21 cellular contexts compared by ENCODE assay signal in genomic region chr3:183350164-183350563, GRCh38.
DNase-seq lines count a peak whose midpoint lies in the region; ATAC-seq and TF ChIP-seq lines count a peak whose summit lies in the region.
"Had no signal": no experiment of that assay in that cellular context is flagged by ENCODE, and none has a peak within 500 bp of the region (broad histone marks: within the 10 kb centered on the region; RNA-seq: fewer than 3 reads in every experiment).

No MANE protein-coding gene starts in this region.

- H2AFZ ChIP-seq in osteoblast (ENCODE audit: low read length): no peak overlapping the region

- H3K9me3 ChIP-seq in osteoblast (ENCODE audit: low read depth, low read length) (no peaks in the 10 kb centered on the region), vagina (no peaks in the 10 kb centered on the region)
- H3K9me3 ChIP-seq: SJCRH30 had no signal

- H3K79me2 ChIP-seq in osteoblast (ENCODE audit: insufficient read depth, low read length): no peaks in the 10 kb centered on the region

- H3K4me1 ChIP-seq in osteoblast (ENCODE audit: insufficient read depth, low read length): no peaks in the 10 kb centered on the region
- no peaks in the 10 kb centered on the region for H3K4me1 ChIP-seq in vagina
- H3K4me1 ChIP-seq: SJCRH30 had no signal

- H3K36me3 Mint-ChIP-seq in activated CD8-positive, alpha-beta T cell treated with anti-CD3 and anti-CD28 coated beads for 36 hours (ENCODE audit: low read depth): peaks cover 1% of the 10 kb centered on the region
- H3K36me3 Mint-ChIP-seq in immature natural killer cell: peaks cover 0 to 5% (median 0%) of the 10 kb centered on the region in 3 donors

- no peak for TF ChIP-seq CTCF in activated CD8-positive, alpha-beta T cell treated with anti-CD3 and anti-CD28 coated beads for 36 hours (IDR thresholded peaks at IDR 0.05)
- TF ChIP-seq CTCF in osteoblast (IDR thresholded peaks at IDR 0.05; ENCODE audit: extremely low read depth, low read depth, low read length): no peak
- TF ChIP-seq CTCF in vagina (IDR thresholded peaks at IDR 0.05): no peak

- TF ChIP-seq POLR2A in vagina (IDR thresholded peaks at IDR 0.05): no peak

- no peaks in the 10 kb centered on the region for H4K20me1 ChIP-seq in osteoblast (ENCODE audit: insufficient read depth, low read length)

- H3K27me3 ChIP-seq in osteoblast (ENCODE audit: insufficient read depth, low read length) (peaks cover 6% of the 10 kb centered on the region), vagina (no peaks in the 10 kb centered on the region)
- H3K27me3 ChIP-seq: SJCRH30 had no signal

- H3K9me3 Mint-ChIP-seq in activated CD8-positive, alpha-beta T cell treated with anti-CD3 and anti-CD28 coated beads for 36 hours: peaks cover 12% of the 10 kb centered on the region
- H3K9me3 Mint-ChIP-seq in immature natural killer cell: peaks cover 0 to 14% (median 0%) of the 10 kb centered on the region in 6 donors
- H3K9me3 Mint-ChIP-seq in stimulated activated naive CD8-positive, alpha-beta T cell treated with anti-CD3 and anti-CD28 coated beads, Interleukin-15, amount 100 ng/mL, for 72 hours: peaks cover 2 to 25% of the 10 kb centered on the region in 2 donors

- POLR2A ChIA-PET in activated CD8-positive, alpha-beta T cell treated with anti-CD3 and anti-CD28 coated beads for 36 hours (lab: Charles Lee): interaction anchor here (1.0 kb wide), 1 partner anchor 9 kb away, joined by 3 read pairs; no protein-coding TSS in a partner anchor

- peak; percentile 94 for ATAC-seq in activated CD8-positive, alpha-beta T cell treated with anti-CD3 and anti-CD28 coated beads for 36 hours
- ATAC-seq in stimulated activated naive CD8-positive, alpha-beta T cell treated with anti-CD3 and anti-CD28 coated beads, Interleukin-15, amount 100 ng/mL, for 72 hours: peak; percentile 96
- ATAC-seq: HepG2, sciatic nerve had no signal

- H3K4me3 Mint-ChIP-seq in activated CD8-positive, alpha-beta T cell treated with anti-CD3 and anti-CD28 coated beads for 36 hours: peak overlapping the region; percentile 49
- peak overlapping the region in 4 of 5 donors; percentile 47 to 72 (median 48) for H3K4me3 Mint-ChIP-seq in immature natural killer cell
- peak overlapping the region; percentile 4 to 38 for H3K4me3 Mint-ChIP-seq in stimulated activated naive CD8-positive, alpha-beta T cell treated with anti-CD3 and anti-CD28 coated beads, Interleukin-15, amount 100 ng/mL, for 72 hours
- H3K4me3 Mint-ChIP-seq: neural crest cell had no signal

- peaks cover 22% of the 10 kb centered on the region for H3K4me1 Mint-ChIP-seq in activated CD8-positive, alpha-beta T cell treated with anti-CD3 and anti-CD28 coated beads for 36 hours (ENCODE audit: low read depth)
- peaks cover 17 to 18% of the 10 kb centered on the region in 2 donors for H3K4me1 Mint-ChIP-seq in immature natural killer cell
- H3K4me1 Mint-ChIP-seq in stimulated activated naive CD8-positive, alpha-beta T cell treated with anti-CD3 and anti-CD28 coated beads, Interleukin-15, amount 100 ng/mL, for 72 hours: peaks cover 21% of the 10 kb centered on the region
- H3K4me1 Mint-ChIP-seq: neural crest cell had no signal

- H3K27me3 Mint-ChIP-seq in activated CD8-positive, alpha-beta T cell treated with anti-CD3 and anti-CD28 coated beads for 36 hours: peaks cover 1% of the 10 kb centered on the region
- H3K27me3 Mint-ChIP-seq in immature natural killer cell (ENCODE audit: low read depth in 3 of 3): peaks cover 0 to 7% (median 6%) of the 10 kb centered on the region in 3 donors
- H3K27me3 Mint-ChIP-seq in stimulated activated naive CD8-positive, alpha-beta T cell treated with anti-CD3 and anti-CD28 coated beads, Interleukin-15, amount 100 ng/mL, for 72 hours: no peaks in the 10 kb centered on the region

- peak overlapping the region; percentile 78 for H3K27ac Mint-ChIP-seq in activated CD8-positive, alpha-beta T cell treated with anti-CD3 and anti-CD28 coated beads for 36 hours
- H3K27ac Mint-ChIP-seq in immature natural killer cell: peak overlapping the region; percentile 58 to 94 (median 90)
- H3K27ac Mint-ChIP-seq in stimulated activated naive CD8-positive, alpha-beta T cell treated with anti-CD3 and anti-CD28 coated beads, Interleukin-15, amount 100 ng/mL, for 72 hours: no peak overlapping the region

- no peak overlapping the region for H3K4me2 ChIP-seq in osteoblast (ENCODE audit: insufficient read depth, low read length)

- intact Hi-C loops in activated CD8-positive, alpha-beta T cell treated with anti-CD3 and anti-CD28 coated beads for 36 hours (cut with micrococcal nuclease): no loop called here
- intact Hi-C loops in posterior cingulate gyrus (cut with DNase I): no loop called here
- intact Hi-C loops in vagina (cut with DNase I): no loop called here

- H3K4me3 ChIP-seq in osteoblast (ENCODE audit: insufficient read depth, low read length) (no peak overlapping the region), vagina (no peak overlapping the region)
- H3K4me3 ChIP-seq: SJCRH30 had no signal

- CTCF ChIA-PET in activated CD8-positive, alpha-beta T cell treated with anti-CD3 and anti-CD28 coated beads for 36 hours (lab: Charles Lee): interaction anchor here (1.6 to 1.7 kb wide), 2 partner anchors 32 to 64 kb away, joined by 6 to 8 read pairs; no protein-coding TSS in a partner anchor

- no peaks in the 10 kb centered on the region for H3K36me3 ChIP-seq in osteoblast (ENCODE audit: insufficient read depth, low read length)
- no peaks in the 10 kb centered on the region for H3K36me3 ChIP-seq in vagina
- H3K36me3 ChIP-seq: SJCRH30, WERI-Rb-1 had no signal

- DNase-seq in activated gamma-delta T cell treated with Interleukin-2 at 50 U/mL for 16 hours: peak; percentile 7
- DNase-seq in activated gamma-delta T cell (lab: John Stamatoyannopoulos, UW): no peak
- DNase-seq in activated CD8-positive, alpha-beta T cell treated with anti-CD3 and anti-CD28 coated beads for 36 hours: no peak
- DNase-seq in immature natural killer cell: peak; percentile 67 to 75 (median 70)
- no peak for DNase-seq in stimulated activated naive CD8-positive, alpha-beta T cell treated with anti-CD3 and anti-CD28 coated beads, Interleukin-15, amount 100 ng/mL, for 72 hours
- no peak for DNase-seq in osteoblast (ENCODE audit: insufficient read length, low spot score, missing footprints)
- DNase-seq in posterior cingulate gyrus: no peak
- DNase-seq in vagina (ENCODE audit: extremely low spot score in 2 of 2): no peak
- DNase-seq: activated CD8-positive, alpha-beta memory T cell treated with anti-CD3 and anti-CD28 coated beads for 24 hours; amygdala; C1 segment of cervical spinal cord; GOT3; NCI-H1092 treated with DMSO at 0.1 percent for 48 hours; NCI-H446 treated with DMSO at 0.1 percent for 48 hours; SJCRH30; stimulated activated CD4-positive, alpha-beta T cell treated with anti-CD3 and anti-CD28 coated beads, Interleukin-15, amount 100 ng/mL, for 24 hours; stimulated activated CD8-positive, alpha-beta memory T cell treated with anti-CD3 and anti-CD28 coated beads, Interleukin-4, amount 100 ng/mL, for 48 hours; WERI-Rb-1 had no signal

- H3K27ac ChIP-seq in osteoblast (ENCODE audit: low read depth, low read length): no peak overlapping the region
- no peak overlapping the region for H3K27ac ChIP-seq in vagina
- H3K27ac ChIP-seq: SJCRH30, WERI-Rb-1 had no signal

Comparison
In these comparisons a context has a peak if more than half of its experiments do, and no peak if none do; other contexts are left out.
1. DNase-seq: peak in activated gamma-delta T cell treated with Interleukin-2 at 50 U/mL for 16 hours (single experiment) and immature natural killer cell (3 of 3); none in activated gamma-delta T cell (single experiment), activated CD8-positive, alpha-beta T cell treated with anti-CD3 and anti-CD28 coated beads for 36 hours (single experiment), stimulated activated naive CD8-positive, alpha-beta T cell treated with anti-CD3 and anti-CD28 coated beads, Interleukin-15, amount 100 ng/mL, for 72 hours (0 of 2), osteoblast (single experiment), posterior cingulate gyrus (0 of 10) and vagina (0 of 2).
2. H3K27ac Mint-ChIP-seq: peak in activated CD8-positive, alpha-beta T cell treated with anti-CD3 and anti-CD28 coated beads for 36 hours (single experiment) and immature natural killer cell (6 of 6); none in stimulated activated naive CD8-positive, alpha-beta T cell treated with anti-CD3 and anti-CD28 coated beads, Interleukin-15, amount 100 ng/mL, for 72 hours (0 of 2).
3. Peak in every context shown above with its lines, with median percentiles within 50 percentile points of each other: H3K4me3 Mint-ChIP-seq.